ENCODE assay signal across 8 cellular contexts in genomic region chr6:112337209-112337638, GRCh38. TPM values are rescaled to one million over a fixed set of nuclear protein-coding genes. Genes with fewer than 3 reads are reported as not detected.
DNase-seq lines count a peak whose midpoint lies in the region; ATAC-seq and TF ChIP-seq lines count a peak whose summit lies in the region.

No MANE protein-coding gene starts in this region.

- no peaks in the 10 kb centered on the region for H3K36me3 ChIP-seq in lung (ENCODE audit: control insufficient read depth in 2 of 2, insufficient read depth in 2 of 2, low read length in 2 of 2)

- H3K4me1 Mint-ChIP-seq in HFFc6 (ENCODE audit: low read depth): peaks cover 64% of the 10 kb centered on the region

- H3K27ac ChIP-seq in AG04450 (ENCODE audit: low read depth, low read length) (no peak overlapping the region), coronary artery (no peak overlapping the region), lung (ENCODE audit: low read depth in 1 of 2, low read length in 1 of 2) (no peak overlapping the region)

- no peaks in the 10 kb centered on the region for H3K27me3 Mint-ChIP-seq in HFFc6 (ENCODE audit: insufficient read depth)

- CTCF ChIA-PET in AG04450 (lab: Charles Lee): interaction anchor here (0.6 to 1.1 kb wide), 7 partner anchors 9 to 1598 kb away, joined by 3 to 4 read pairs (median 3); no protein-coding TSS in a partner anchor

- H3K9me3 Mint-ChIP-seq in HFFc6: no peaks in the 10 kb centered on the region

- ATAC-seq in lung (ENCODE audit: insufficient read depth, low FRiP score) (no peak), HG03108 (IDR thresholded peaks at IDR 0.05; ENCODE audit: unreplicated experiment) (no peak)

- WGBS in lung, 2 donors: 29 to 64% methylated on average over 3 of the region's 3 CpGs

- H3K27me3 ChIP-seq in AG04450 (ENCODE audit: control insufficient read depth, insufficient read depth, low read length) (no peaks in the 10 kb centered on the region), lung (ENCODE audit: control insufficient read depth, insufficient read depth) (no peaks in the 10 kb centered on the region)

- no peak overlapping the region for H3K4me3 Mint-ChIP-seq in HFFc6

- POLR2A ChIA-PET in AG04450 (lab: Yijun Ruan, JAX): no interaction called here

- DNase-seq in AG04450 (ENCODE audit: low read depth, low spot score) (peak; percentile 52), HFFc6 (peak; percentile 87), NCI-H82 (lab: John Stamatoyannopoulos, UW) (peak; percentile 89), coronary artery (ENCODE audit: low spot score) (no peak), lung (ENCODE audit: low spot score) (peak; percentile 40), T-helper 1 cell (no peak)
- DNase-seq in activated CD4-positive, alpha-beta T cell treated with anti-CD3 and anti-CD28 coated beads for 1 hour: no peak

- no peaks in the 10 kb centered on the region for H3K4me1 ChIP-seq in lung (ENCODE audit: control insufficient read depth in 2 of 2, insufficient read depth in 2 of 2, low read length in 2 of 2)

- H3K9me3 ChIP-seq in AG04450 (ENCODE audit: control insufficient read depth, insufficient read depth, low read length) (no peaks in the 10 kb centered on the region), lung (ENCODE audit: control insufficient read depth in 2 of 2, insufficient read depth in 1 of 2, low read length in 1 of 2) (no peaks in the 10 kb centered on the region)

- H3K36me3 Mint-ChIP-seq in HFFc6 (ENCODE audit: low read depth): no peaks in the 10 kb centered on the region

- peak overlapping the region; percentile 76 for H3K27ac Mint-ChIP-seq in HFFc6

- H3K4me3 ChIP-seq in AG04450 (ENCODE audit: low read depth, low read length) (no peak overlapping the region), coronary artery (no peak overlapping the region), lung (no peak overlapping the region)

- TF ChIP-seq CTCF in AG04450 (IDR thresholded peaks at IDR 0.05; ENCODE audit: low read depth, low read length) (peak; percentile 82), HFFc6 (IDR thresholded peaks at IDR 0.05) (peak; percentile 81), coronary artery (IDR thresholded peaks at IDR 0.05) (peak; percentile 11), lung (IDR thresholded peaks at IDR 0.05; ENCODE audit: control extremely low read depth, extremely low read depth) (peak; percentile 14)

RNA-seq across cellular contexts. Expression of gene RFPL4B, which starts 9.9 kb away (rescaled TPM):
- polyA plus RNA-seq in AG04450 (2011; rRNA removed): not detected in 2 replicates
- not detected in 2 replicates for polyA minus RNA-seq in AG04450 (2011; rRNA and poly(A)+ RNA removed)
- under 1 TPM in 2 of 6 experiments, not detected in 4; 0.09 to 0.10 TPM for total RNA-seq in HFFc6 (2021; fragmentation: NEBNext Ultra II Directional; extraction: Animal tissue kit (Norgen Biotek cat#: 25700))
- total RNA-seq in lung: not detected
- polyA plus RNA-seq in lung: not detected

Comparison
In these comparisons a context has a peak if more than half of its experiments do, and no peak if none do; other contexts are left out.
1. DNase-seq: peak in AG04450 (single experiment), HFFc6 (single experiment), NCI-H82 (single experiment) and lung (single experiment); none in coronary artery (single experiment), activated CD4-positive, alpha-beta T cell treated with anti-CD3 and anti-CD28 coated beads for 1 hour (single experiment) and T-helper 1 cell (0 of 5).
2. CTCF ChIP-seq: peak in every context shown above with its lines; median percentile 82 in AG04450; 81 in HFFc6; 14 in lung; 11 in coronary artery.